ENCODE assay signal across 12 cellular contexts in genomic region chr13:42524487-42525034, GRCh38. TPM values are rescaled to one million over a fixed set of nuclear protein-coding genes. Genes with fewer than 3 reads are reported as not detected.
A peak's percentile ranks its signal among the peaks of the same experiment; 100 is the strongest.
DNase-seq lines count a peak whose midpoint lies in the region; ATAC-seq, FAIRE-seq and TF ChIP-seq lines count a peak whose summit lies in the region.
"Had no signal": no experiment of that assay in that cellular context is flagged by ENCODE, and none has a peak within 500 bp of the region (broad histone marks: within the 10 kb centered on the region; RNA-seq: fewer than 3 reads in every experiment).

No MANE protein-coding gene starts in this region.

- TF ChIP-seq EP300 in H1 (IDR thresholded peaks at IDR 0.05; ENCODE audit: borderline replicate concordance in 1 of 2, low read depth in 2 of 2, low read length in 2 of 2) (no peak), transverse colon (IDR thresholded peaks at IDR 0.05; ENCODE audit: low read depth) (no peak), esophagus muscularis mucosa (IDR thresholded peaks at IDR 0.05) (no peak)

- POLR2A ChIA-PET in H1 (lab: Charles Lee; ENCODE audit: partially characterized antibody) = no interaction called here

- no peak overlapping the region for H3K14ac ChIP-seq in H1 (ENCODE audit: insufficient read length)

- no peak overlapping the region for H2AK5ac ChIP-seq in H1 (ENCODE audit: low read depth, low read length)

- CTCF ChIA-PET in H1 (lab: Charles Lee; ENCODE audit: partially characterized antibody) = no interaction called here

- no peak overlapping the region for H2BK120ac ChIP-seq in H1 (replicated peaks; ENCODE audit: low read depth, low read length)

- no peaks in the 10 kb centered on the region for H3K36me3 ChIP-seq in H1 (ENCODE audit: control insufficient read depth in 2 of 4, insufficient read depth in 4 of 4, low read length in 3 of 4)
- H3K36me3 ChIP-seq in transverse colon = no peaks in the 10 kb centered on the region
- H3K36me3 ChIP-seq in esophagus muscularis mucosa = no peaks in the 10 kb centered on the region

- no peaks in the 10 kb centered on the region for H3K27me3 Mint-ChIP-seq in activated T-cell treated with anti-CD3 and anti-CD28 coated beads, Interleukin-2, amount 50 U/mL, for 24 hours

- H2BK12ac ChIP-seq in H1 (ENCODE audit: low read depth, low read length) = no peak overlapping the region

- no peaks in the 10 kb centered on the region for H3K27me3 ChIP-seq in H1 (replicated peaks in 1 of 4; ENCODE audit: control insufficient read depth in 3 of 4, extremely low read depth in 1 of 4, insufficient read depth in 3 of 4, low read length in 3 of 4)
- no peaks in the 10 kb centered on the region for H3K27me3 ChIP-seq in transverse colon
- H3K27me3 ChIP-seq in esophagus muscularis mucosa = no peaks in the 10 kb centered on the region

- no peak overlapping the region; a peak in 1 of 7 replicates for H3K9ac ChIP-seq in H1 (replicated peaks in 1 of 4; ENCODE audit: extremely low read depth in 1 of 4, low read depth in 3 of 4, low read length in 3 of 4)

- H3K4me1 ChIP-seq in H1 (replicated peaks in 1 of 4; ENCODE audit: control insufficient read depth in 3 of 4, insufficient read depth in 4 of 4, low read length in 3 of 4) (no peaks in the 10 kb centered on the region), transverse colon (peaks cover 0 to 18% (median 0%) of the 10 kb centered on the region in 4 donors), esophagus muscularis mucosa (no peaks in the 10 kb centered on the region)

- H3K18ac ChIP-seq in H1 (ENCODE audit: extremely low read depth, low read length) = no peak overlapping the region

- H2AFZ ChIP-seq in H1 (ENCODE audit: low read length) = peak overlapping the region; percentile 15; the same call in 1 of the 2 replicates

- WGBS in H1 (ENCODE audit: extremely low coverage in 1 of 2, insufficient coverage in 1 of 2, insufficient read length in 1 of 2, insufficient replicate concordance in 2 of 2, low coverage in 1 of 2, low lambda C conversion rate in 2 of 2, missing lambda C conversion rate in 1 of 2), 2 experiments = 92% methylated on average over 3 of the region's 3 CpGs; no CpG with 5 or more reads in 1 of the 2 experiments
- WGBS in transverse colon (ENCODE audit: low coverage in 1 of 2), 2 donors = 56 to 61% methylated on average over 2 to 3 of the region's 3 CpGs
- WGBS in esophagus muscularis mucosa = 87% methylated on average over 3 of the region's 3 CpGs

- no peak overlapping the region for H3K4me3 Mint-ChIP-seq in activated T-cell treated with anti-CD3 and anti-CD28 coated beads, Interleukin-2, amount 50 U/mL, for 24 hours

- H3K56ac ChIP-seq in H1 (replicated peaks; ENCODE audit: insufficient read length, low read depth, low read length) = no peak overlapping the region

- no peak for TF ChIP-seq RAD21 in H1 (IDR thresholded peaks at IDR 0.05 in 1 of 2, conservative IDR thresholded peaks at IDR 0.05 in 1 of 2; ENCODE audit: low read depth in 2 of 2, low read length in 2 of 2)

- no peak overlapping the region for H2BK5ac ChIP-seq in H1 (ENCODE audit: low read depth, low read length)

- H4K91ac ChIP-seq in H1 (replicated peaks; ENCODE audit: insufficient read length, low read length) = no peak overlapping the region

- H3K27ac ChIP-seq in H1 (ENCODE audit: low read depth, low read length) = no peak overlapping the region
- peak overlapping the region in 3 of 4 donors; percentile 21 to 53 (median 51) for H3K27ac ChIP-seq in transverse colon
- H3K27ac ChIP-seq in esophagus muscularis mucosa (replicated peaks in 1 of 4) = no peak overlapping the region

- H2BK20ac ChIP-seq in H1 (ENCODE audit: low read length) = no peak overlapping the region

- H3K36me3 Mint-ChIP-seq in activated T-cell treated with anti-CD3 and anti-CD28 coated beads, Interleukin-2, amount 50 U/mL, for 24 hours (ENCODE audit: low read depth) = no peaks in the 10 kb centered on the region

- no peak overlapping the region for H4K5ac ChIP-seq in H1 (ENCODE audit: insufficient read length, low read depth, low read length)

- no peaks in the 10 kb centered on the region for H3K79me2 ChIP-seq in H1 (ENCODE audit: control insufficient read depth in 1 of 2, insufficient read depth in 2 of 2, low read length in 2 of 2)

- TF ChIP-seq CTCF in H1 (IDR thresholded peaks at IDR 0.05; ENCODE audit: control extremely low read depth in 1 of 3, insufficient read depth in 1 of 3, low read depth in 1 of 3, low read length in 3 of 3) = no peak
- TF ChIP-seq CTCF in transverse colon (IDR thresholded peaks at IDR 0.05) = no peak
- no peak for TF ChIP-seq CTCF in esophagus muscularis mucosa (IDR thresholded peaks at IDR 0.05)

- no peak for FAIRE-seq in H1 (lab: Jason Lieb, UNC)
- FAIRE-seq: A204.1, keratinocyte had no signal

- peaks cover 2% of the 10 kb centered on the region for H3K9me3 Mint-ChIP-seq in activated T-cell treated with anti-CD3 and anti-CD28 coated beads, Interleukin-2, amount 50 U/mL, for 24 hours

- in situ Hi-C loops in transverse colon (cut with MboI; ENCODE audit: low pct_ligation_motif_present in 1 of 4, low pct_unique_long_range_greater_than_20kb in 1 of 4, low sequenced_read_pairs in 3 of 4) = no loop called here

- H4K20me1 ChIP-seq in H1 (replicated peaks in 1 of 2; ENCODE audit: control insufficient read depth in 1 of 2, insufficient read depth in 2 of 2, low read length in 2 of 2) = no peaks in the 10 kb centered on the region

- no peak overlapping the region for H2BK15ac ChIP-seq in H1 (ENCODE audit: low read length)

- TF ChIP-seq POLR2A in H1 (IDR thresholded peaks at IDR 0.05; ENCODE audit: control extremely low read depth in 1 of 2, low read depth in 2 of 2, low read length in 2 of 2) = no peak
- no peak for TF ChIP-seq POLR2A in transverse colon (IDR thresholded peaks at IDR 0.05)
- TF ChIP-seq POLR2A in esophagus muscularis mucosa (IDR thresholded peaks at IDR 0.05; ENCODE audit: low read depth) = no peak

- H3K4ac ChIP-seq in H1 (replicated peaks; ENCODE audit: insufficient read length, low read depth, low read length) = no peak overlapping the region

- H3K9me3 ChIP-seq in H1 (ENCODE audit: insufficient read depth in 2 of 2, low read depth in 1 of 2, low read length in 1 of 2) = no peaks in the 10 kb centered on the region
- peaks cover 0 to 3% of the 10 kb centered on the region in 2 donors for H3K9me3 ChIP-seq in transverse colon
- no peaks in the 10 kb centered on the region for H3K9me3 ChIP-seq in esophagus muscularis mucosa

- no peak overlapping the region for H3K4me3 ChIP-seq in H1 (ENCODE audit: extremely low read depth in 1 of 4, insufficient read depth in 2 of 4, low read depth in 3 of 4, low read length in 4 of 4)
- no peak overlapping the region for H3K4me3 ChIP-seq in transverse colon
- no peak overlapping the region for H3K4me3 ChIP-seq in esophagus muscularis mucosa

- intact Hi-C loops in transverse colon (cut with DNase I; ENCODE audit: low total_unique reads) (no loop called here), esophagus muscularis mucosa (cut with DNase I) (no loop called here)

- no peak overlapping the region for H3K4me2 ChIP-seq in H1 (ENCODE audit: insufficient read depth in 1 of 2, low read depth in 2 of 2, low read length in 2 of 2)

- H3K4me1 Mint-ChIP-seq in activated T-cell treated with anti-CD3 and anti-CD28 coated beads, Interleukin-2, amount 50 U/mL, for 24 hours (ENCODE audit: low read depth) = no peaks in the 10 kb centered on the region

- H3K27ac Mint-ChIP-seq in activated T-cell treated with anti-CD3 and anti-CD28 coated beads, Interleukin-2, amount 50 U/mL, for 24 hours = peak overlapping the region; percentile 31

- DNase-seq in activated T-cell treated with anti-CD3 and anti-CD28 coated beads, Interleukin-2, amount 50 U/mL, for 24 hours = no peak
- DNase-seq in activated T-cell treated with anti-CD3 and anti-CD28 coated beads, Interleukin-2, amount 50 U/mL, for 48 hours = no peak
- DNase-seq in H1 (ENCODE audit: low read depth in 1 of 2, low spot score in 2 of 2) = no peak
- DNase-seq in transverse colon = no peak
- DNase-seq in esophagus muscularis mucosa (ENCODE audit: extremely low spot score) = no peak
- no peak for DNase-seq in GM03348 (ENCODE audit: low spot score)
- DNase-seq: T-helper 1 cell had no signal

- peak; percentile 85 for ATAC-seq in HG03342 (IDR thresholded peaks at IDR 0.05; ENCODE audit: unreplicated experiment)
- ATAC-seq in HG03095 (IDR thresholded peaks at IDR 0.05; ENCODE audit: unreplicated experiment) = no peak

- no peaks in the 10 kb centered on the region for H3K79me1 ChIP-seq in H1 (ENCODE audit: low read depth, low read length)

- no peak overlapping the region for H3K23ac ChIP-seq in H1 (ENCODE audit: insufficient read length)

- no peaks in the 10 kb centered on the region for H3K23me2 ChIP-seq in H1 (ENCODE audit: low read depth, low read length)

- H4K8ac ChIP-seq in H1 (ENCODE audit: extremely low read depth, insufficient read depth, low read length) = no peak overlapping the region

TF ChIP-seq in H1, 55 proteins besides CTCF, POLR2A, EP300 and RAD21 (continues in another document):
- TF ChIP-seq ASH2L (IDR thresholded peaks at IDR 0.05; ENCODE audit: low read length) (no peak), SIN3A (conservative IDR thresholded peaks at IDR 0.05 in 1 of 2, IDR thresholded peaks at IDR 0.05 in 1 of 2; ENCODE audit: low read depth in 1 of 2, low read length in 2 of 2) (no peak), MAFK (IDR thresholded peaks at IDR 0.05; ENCODE audit: low read depth, low read length) (no peak), KDM1A (IDR thresholded peaks at IDR 0.05; ENCODE audit: borderline replicate concordance, low read length) (no peak), NANOG (IDR thresholded peaks at IDR 0.05; ENCODE audit: insufficient read depth, low read depth, low read length, poor library complexity, severe bottlenecking) (no peak), JUND (IDR thresholded peaks at IDR 0.05; ENCODE audit: low read length) (no peak), PHF8 (conservative IDR thresholded peaks at IDR 0.05; ENCODE audit: low read depth, low read length) (no peak), GTF2F1 (IDR thresholded peaks at IDR 0.05; ENCODE audit: borderline replicate concordance, low read depth, low read length) (no peak), BACH1 (IDR thresholded peaks at IDR 0.05; ENCODE audit: low read length) (no peak)

RNA-seq across cellular contexts. Expression of gene TNFSF11, which starts 49.4 kb away (rescaled TPM):
- total RNA-seq in H1 (2021; fragmentation: NEBNext Ultra II Directional; extraction: Animal tissue kit (Norgen Biotek cat#: 25700)) = 11.7 and 12.0 TPM in 2 replicates
- 5.2 and 9.3 TPM in 2 replicates for polyA plus RNA-seq in H1 (2011; rRNA removed)
- polyA plus RNA-seq in H1 (2011; cell fraction: cytosol; rRNA removed) = 6.4 TPM
- polyA plus RNA-seq in H1 (2011; cell fraction: nucleus; rRNA removed) = 3.9 TPM
- polyA plus RNA-seq in H1 (2012, experiment 1 of 2) = 9.9 to 16.0 TPM (median 10.4 TPM) in 4 replicates
- polyA plus RNA-seq in H1 (2012, experiment 2 of 2) = 2.6 TPM
- polyA plus RNA-seq in H1 (2013, experiment 1 of 2) = 7.4 TPM
- polyA plus RNA-seq in H1 (2013, experiment 2 of 2) = 8.1 TPM
- 13.2 and 24.0 TPM in 2 replicates for polyA minus RNA-seq in H1 (2011; rRNA and poly(A)+ RNA removed)
- 6.2 TPM for polyA minus RNA-seq in H1 (2011; cell fraction: cytosol; rRNA and poly(A)+ RNA removed)
- 8.0 TPM for polyA minus RNA-seq in H1 (2011; cell fraction: nucleus; rRNA and poly(A)+ RNA removed)
- total RNA-seq in transverse colon = under 1 TPM in 1 of 4 donors, not detected in 3; 0.79 TPM
- total RNA-seq in esophagus muscularis mucosa = under 1 TPM in 1 of 4 donors, not detected in 3; 0.17 TPM
- total RNA-seq: dermis blood vessel endothelial cell had no signal
- polyA plus RNA-seq: keratinocyte had no signal

Comparison
In these comparisons a context has a peak if more than half of its experiments do, and no peak if none do; other contexts are left out.
1. H3K27ac ChIP-seq: peak in transverse colon (3 of 4); none in H1 (single experiment) and esophagus muscularis mucosa (0 of 4).